14 cellular contexts compared by ENCODE assay signal in the genomic region with DNA sequence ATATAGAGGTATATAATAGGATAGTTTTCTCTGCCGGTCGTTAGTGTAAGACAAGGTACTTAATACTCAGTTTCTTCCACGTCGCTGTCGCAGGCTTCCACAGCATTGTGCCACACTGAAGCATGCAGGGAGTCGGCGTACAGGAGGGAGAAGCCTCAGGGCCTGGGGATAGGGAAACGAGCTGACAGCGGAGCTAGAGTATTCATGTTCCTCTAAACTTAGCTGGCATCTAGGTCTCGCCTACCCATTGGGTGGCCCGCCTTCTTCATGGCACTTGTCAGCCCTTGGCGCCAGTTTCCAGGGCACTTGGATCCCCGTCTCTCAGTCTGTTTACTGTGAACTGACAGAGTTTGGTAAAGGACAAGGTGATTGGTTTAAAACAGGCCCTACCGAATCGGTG.
DNase-seq lines count a peak whose midpoint lies in the region; ATAC-seq and TF ChIP-seq lines count a peak whose summit lies in the region.
"Had no signal": no experiment of that assay in that cellular context is flagged by ENCODE, and none has a peak within 500 bp of the region (broad histone marks: within the 10 kb centered on the region; RNA-seq: fewer than 3 reads in every experiment).

No MANE protein-coding gene starts in this region.

- CTCF ChIA-PET in activated CD8-positive, alpha-beta memory T cell treated with anti-CD3 and anti-CD28 coated beads, Interleukin-2, amount 10 ng/mL, durations not matched to agents 7 days and 5 days (lab: Charles Lee) = interaction anchor here (1.2 to 1.6 kb wide), 2 partner anchors 12 to 136 kb away, joined by 4 to 6 read pairs; no protein-coding TSS in a partner anchor
- CTCF ChIA-PET in CD8-positive, alpha-beta T cell (lab: Charles Lee) = interaction anchor here (1.3 to 11.3 kb wide), 6 partner anchors 10 to 136 kb away, joined by 3 to 90 read pairs (median 8); a partner anchor contains a TSS

- no peak overlapping the region for H2BK120ac ChIP-seq in neuronal stem cell (ENCODE audit: low read depth, low read length)

- POLR2A ChIA-PET in CD8-positive, alpha-beta T cell (lab: Charles Lee) = interaction anchor here (2.3 to 10.2 kb wide), 5 partner anchors 10 to 75 kb away, joined by 9 to 96 read pairs (median 27); a partner anchor contains a TSS

- H3K23ac ChIP-seq in neuronal stem cell (ENCODE audit: low read depth, low read length, poor library complexity) = no peak overlapping the region

- H2AK5ac ChIP-seq in neuronal stem cell (ENCODE audit: low read depth, low read length) = peak overlapping the region; percentile 82

- H3K4me1 ChIP-seq in CD8-positive, alpha-beta T cell (ENCODE audit: insufficient read depth, low read length) = peaks cover 99% of the 10 kb centered on the region
- H3K4me1 ChIP-seq in neuronal stem cell (ENCODE audit: control insufficient read depth in 2 of 2, insufficient read depth in 1 of 2, low read depth in 1 of 2, low read length in 2 of 2) = peaks cover 12 to 14% of the 10 kb centered on the region in 2 donors
- H3K4me1 ChIP-seq: SJSA1 had no signal

- H3K36me3 Mint-ChIP-seq in activated CD8-positive, alpha-beta memory T cell treated with anti-CD3 and anti-CD28 coated beads, Interleukin-2, amount 10 ng/mL, durations not matched to agents 7 days and 5 days = peaks cover 50% of the 10 kb centered on the region
- peaks cover 44% of the 10 kb centered on the region for H3K36me3 Mint-ChIP-seq in CD8-positive, alpha-beta T cell
- peaks cover 58% of the 10 kb centered on the region for H3K36me3 Mint-ChIP-seq in activated T-helper 2 cell treated with anti-CD3 and anti-CD28 coated beads, Interferon-gamma antibody, Interleukin-2, Interleukin-4, amounts not matched to agents 10 μg/mL and 5 μg/mL and 100 μg/mL, durations not matched to agents 14 hours and 24 hours and 36 hours (ENCODE audit: low read depth)

- H3K9ac ChIP-seq in neuronal stem cell (ENCODE audit: low read depth, low read length, poor library complexity) = no peak overlapping the region

- no peak overlapping the region for H3K4ac ChIP-seq in neuronal stem cell (ENCODE audit: low read length)

- no peak overlapping the region for H4K8ac ChIP-seq in neuronal stem cell (ENCODE audit: low read depth, low read length)

- H3K9me3 ChIP-seq in CD8-positive, alpha-beta T cell (ENCODE audit: low read length) = no peaks in the 10 kb centered on the region
- H3K9me3 ChIP-seq in neuronal stem cell (replicated peaks in 1 of 2; ENCODE audit: control insufficient read depth in 2 of 2, insufficient read depth in 1 of 2, low read depth in 1 of 2, low read length in 2 of 2) = no peaks in the 10 kb centered on the region
- H3K9me3 ChIP-seq: psoas muscle, SJSA1 had no signal

- no peak for DNase-seq in activated CD8-positive, alpha-beta memory T cell treated with anti-CD3 and anti-CD28 coated beads, Interleukin-2, amount 10 ng/mL, durations not matched to agents 7 days and 5 days
- no peak for DNase-seq in activated CD8-positive, alpha-beta memory T cell treated with anti-CD3 and anti-CD28 coated beads, Interleukin-2, amount 50 U/mL, for 48 hours
- DNase-seq in CD8-positive, alpha-beta T cell = no peak
- no peak for DNase-seq in activated T-helper 2 cell treated with anti-CD3 and anti-CD28 coated beads, Interferon-gamma antibody, Interleukin-2, Interleukin-4, amounts not matched to agents 10 μg/mL and 5 μg/mL and 100 μg/mL, durations not matched to agents 14 hours and 24 hours and 36 hours (ENCODE audit: low spot score)
- no peak for DNase-seq in neuronal stem cell (ENCODE audit: low spot score)
- DNase-seq in stimulated activated CD4-positive, alpha-beta T cell treated with anti-CD3 and anti-CD28 coated beads, Interleukin-4, amount 100 ng/mL, for 4 hours = no peak
- DNase-seq: mesenchymal stem cell, psoas muscle, T1000 had no signal

- H3K27ac Mint-ChIP-seq in activated CD8-positive, alpha-beta memory T cell treated with anti-CD3 and anti-CD28 coated beads, Interleukin-2, amount 10 ng/mL, durations not matched to agents 7 days and 5 days = peak overlapping the region; percentile 86
- peak overlapping the region; percentile 98 for H3K27ac Mint-ChIP-seq in CD8-positive, alpha-beta T cell
- H3K27ac Mint-ChIP-seq in activated T-helper 2 cell treated with anti-CD3 and anti-CD28 coated beads, Interferon-gamma antibody, Interleukin-2, Interleukin-4, amounts not matched to agents 10 μg/mL and 5 μg/mL and 100 μg/mL, durations not matched to agents 14 hours and 24 hours and 36 hours = peak overlapping the region; percentile 56
- H3K27ac Mint-ChIP-seq: nephron had no signal

- H3K14ac ChIP-seq in neuronal stem cell (ENCODE audit: low read length) = no peak overlapping the region

- H3K27me3 Mint-ChIP-seq in activated CD8-positive, alpha-beta memory T cell treated with anti-CD3 and anti-CD28 coated beads, Interleukin-2, amount 10 ng/mL, durations not matched to agents 7 days and 5 days = no peaks in the 10 kb centered on the region
- no peaks in the 10 kb centered on the region for H3K27me3 Mint-ChIP-seq in CD8-positive, alpha-beta T cell (ENCODE audit: low read depth)
- H3K27me3 Mint-ChIP-seq in activated T-helper 2 cell treated with anti-CD3 and anti-CD28 coated beads, Interferon-gamma antibody, Interleukin-2, Interleukin-4, amounts not matched to agents 10 μg/mL and 5 μg/mL and 100 μg/mL, durations not matched to agents 14 hours and 24 hours and 36 hours (ENCODE audit: low read depth) = no peaks in the 10 kb centered on the region

- intact Hi-C loops in CD8-positive, alpha-beta T cell (cut with DNase I, micrococcal nuclease) = loop anchor here (2.0 to 10.0 kb wide), 4 partner anchors 17 to 281 kb away; a partner anchor contains a TSS
- intact Hi-C loops in activated T-helper 2 cell treated with anti-CD3 and anti-CD28 coated beads, Interferon-gamma antibody, Interleukin-2, Interleukin-4, amounts not matched to agents 10 μg/mL and 5 μg/mL and 100 μg/mL, durations not matched to agents 14 hours and 24 hours and 36 hours (cut with micrococcal nuclease) = loop anchor here (2.0 kb wide), 1 partner anchor 75 kb away; a partner anchor contains a TSS

- H3K9me3 Mint-ChIP-seq in activated CD8-positive, alpha-beta memory T cell treated with anti-CD3 and anti-CD28 coated beads, Interleukin-2, amount 10 ng/mL, durations not matched to agents 7 days and 5 days (ENCODE audit: low read depth) = no peaks in the 10 kb centered on the region
- no peaks in the 10 kb centered on the region for H3K9me3 Mint-ChIP-seq in CD8-positive, alpha-beta T cell
- H3K9me3 Mint-ChIP-seq in activated T-helper 2 cell treated with anti-CD3 and anti-CD28 coated beads, Interferon-gamma antibody, Interleukin-2, Interleukin-4, amounts not matched to agents 10 μg/mL and 5 μg/mL and 100 μg/mL, durations not matched to agents 14 hours and 24 hours and 36 hours = no peaks in the 10 kb centered on the region
- H3K9me3 Mint-ChIP-seq: nephron had no signal

- no peak for TF ChIP-seq CTCF in CD8-positive, alpha-beta T cell (IDR thresholded peaks at IDR 0.05)

- H3K4me2 ChIP-seq in neuronal stem cell (ENCODE audit: insufficient read depth, low read length, poor library complexity, severe bottlenecking) = no peak overlapping the region

- peaks cover 9% of the 10 kb centered on the region for H3K36me3 ChIP-seq in CD8-positive, alpha-beta T cell (ENCODE audit: insufficient read depth, low read length)
- peaks cover 3 to 29% of the 10 kb centered on the region in 2 donors for H3K36me3 ChIP-seq in neuronal stem cell (replicated peaks in 1 of 2; ENCODE audit: control insufficient read depth in 2 of 2, insufficient read depth in 2 of 2, low read length in 2 of 2)

- H3K27ac ChIP-seq in CD8-positive, alpha-beta T cell (ENCODE audit: low read depth, low read length) = peak overlapping the region; percentile 64
- no peak overlapping the region for H3K27ac ChIP-seq in neuronal stem cell (replicated peaks; ENCODE audit: low read length)
- H3K27ac ChIP-seq: C4-2B, psoas muscle, SJSA1 had no signal

- peaks cover 69% of the 10 kb centered on the region for H3K4me1 Mint-ChIP-seq in activated CD8-positive, alpha-beta memory T cell treated with anti-CD3 and anti-CD28 coated beads, Interleukin-2, amount 10 ng/mL, durations not matched to agents 7 days and 5 days
- peaks cover 80% of the 10 kb centered on the region for H3K4me1 Mint-ChIP-seq in CD8-positive, alpha-beta T cell (ENCODE audit: low read depth)
- H3K4me1 Mint-ChIP-seq in activated T-helper 2 cell treated with anti-CD3 and anti-CD28 coated beads, Interferon-gamma antibody, Interleukin-2, Interleukin-4, amounts not matched to agents 10 μg/mL and 5 μg/mL and 100 μg/mL, durations not matched to agents 14 hours and 24 hours and 36 hours (ENCODE audit: low read depth) = peaks cover 57% of the 10 kb centered on the region

- no CpG with 5 or more reads among the region's 15 CpGs for WGBS in neuronal stem cell (ENCODE audit: extremely low coverage in 2 of 2, insufficient read length in 2 of 2, insufficient replicate concordance in 1 of 2), 2 donors

- ATAC-seq in activated CD8-positive, alpha-beta memory T cell treated with anti-CD3 and anti-CD28 coated beads, Interleukin-2, amount 10 ng/mL, durations not matched to agents 7 days and 5 days = no peak
- ATAC-seq in CD8-positive, alpha-beta T cell = no peak
- ATAC-seq in HG03196 (IDR thresholded peaks at IDR 0.05; ENCODE audit: unreplicated experiment) (no peak), HG02588 (IDR thresholded peaks at IDR 0.05; ENCODE audit: unreplicated experiment) (no peak)
- ATAC-seq: psoas muscle had no signal

- no peak overlapping the region for H2BK12ac ChIP-seq in neuronal stem cell (ENCODE audit: low read length)

- H2AFZ ChIP-seq in neuronal stem cell (ENCODE audit: low read length) = no peak overlapping the region

- no peaks in the 10 kb centered on the region for H3K79me1 ChIP-seq in neuronal stem cell (ENCODE audit: low read depth, low read length)

- H3K18ac ChIP-seq in neuronal stem cell (ENCODE audit: low read length) = no peak overlapping the region

- H3K4me3 Mint-ChIP-seq in activated CD8-positive, alpha-beta memory T cell treated with anti-CD3 and anti-CD28 coated beads, Interleukin-2, amount 10 ng/mL, durations not matched to agents 7 days and 5 days = no peak overlapping the region
- H3K4me3 Mint-ChIP-seq in CD8-positive, alpha-beta T cell = peak overlapping the region; percentile 32
- no peak overlapping the region for H3K4me3 Mint-ChIP-seq in activated T-helper 2 cell treated with anti-CD3 and anti-CD28 coated beads, Interferon-gamma antibody, Interleukin-2, Interleukin-4, amounts not matched to agents 10 μg/mL and 5 μg/mL and 100 μg/mL, durations not matched to agents 14 hours and 24 hours and 36 hours (ENCODE audit: low read depth)
- H3K4me3 Mint-ChIP-seq: nephron had no signal

- no peaks in the 10 kb centered on the region for H3K27me3 ChIP-seq in CD8-positive, alpha-beta T cell (ENCODE audit: insufficient read depth, low read length)
- no peaks in the 10 kb centered on the region for H3K27me3 ChIP-seq in neuronal stem cell (ENCODE audit: control insufficient read depth in 3 of 3, insufficient read depth in 3 of 3, low read depth in 1 of 3, low read length in 3 of 3)
- H3K27me3 ChIP-seq: SJSA1 had no signal

- H2BK5ac ChIP-seq in neuronal stem cell (ENCODE audit: low read length) = no peak overlapping the region

- no peak overlapping the region for H3K4me3 ChIP-seq in CD8-positive, alpha-beta T cell (ENCODE audit: low read depth, low read length)
- no peak overlapping the region for H3K4me3 ChIP-seq in neuronal stem cell (ENCODE audit: low read length in 2 of 2)
- H3K4me3 ChIP-seq: psoas muscle, SJSA1 had no signal

- H2BK15ac ChIP-seq in neuronal stem cell (ENCODE audit: low read length) = no peak overlapping the region

- H4K91ac ChIP-seq in neuronal stem cell (ENCODE audit: low read depth, low read length, poor library complexity) = no peak overlapping the region
